1 cellular context compared by ENCODE assay signal in the genomic region with DNA sequence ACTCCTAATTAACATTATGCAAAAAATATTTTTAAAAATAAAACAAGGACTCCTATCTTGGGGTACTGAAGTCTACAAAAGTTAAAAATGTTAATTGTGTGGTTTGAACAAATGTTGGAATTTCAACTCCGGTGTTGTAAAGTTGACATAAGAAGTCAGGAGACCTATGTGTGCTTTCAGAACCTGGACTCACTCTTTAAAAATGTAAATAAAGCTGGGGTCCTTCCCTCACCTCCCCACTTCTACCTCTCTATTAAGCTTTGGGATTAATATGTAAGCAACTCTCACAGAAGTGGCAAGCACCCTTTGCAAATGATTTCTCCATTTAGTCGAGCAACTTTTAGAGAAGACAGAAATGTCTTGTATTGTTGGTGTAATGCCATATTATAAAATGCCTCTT.
A peak's percentile ranks its signal among the peaks of the same experiment; 100 is the strongest.
TF ChIP-seq lines count a peak whose summit lies in the region.

No MANE protein-coding gene starts in this region.

TF ChIP-seq in HepG2, 621 proteins besides CTCF, POLR2A, EP300 and RAD21 (continued from another document):
- no peak for TF ChIP-seq ZNF180 (CRISPR knock-in tag; IDR thresholded peaks at IDR 0.05; ENCODE audit: borderline replicate concordance, low read depth)
- no peak for TF ChIP-seq ZNF331 (CRISPR knock-in tag; IDR thresholded peaks at IDR 0.05)
- TF ChIP-seq NONO (IDR thresholded peaks at IDR 0.05), result no peak
- no peak for TF ChIP-seq NONO (CRISPR knock-in tag; conservative IDR thresholded peaks at IDR 0.05)
- TF ChIP-seq ZNF460 (CRISPR knock-in tag; IDR thresholded peaks at IDR 0.05; ENCODE audit: borderline replicate concordance), result no peak
- TF ChIP-seq TARDBP (CRISPR knock-in tag; IDR thresholded peaks at IDR 0.05), result no peak
- no peak for TF ChIP-seq TGIF2 (CRISPR knock-in tag; IDR thresholded peaks at IDR 0.05)
- TF ChIP-seq SRSF9 (IDR thresholded peaks at IDR 0.05; ENCODE audit: borderline replicate concordance, insufficient read depth, low read depth, low read length, poor library complexity, severe bottlenecking), result no peak
- TF ChIP-seq TAF1 (CRISPR knock-in tag; IDR thresholded peaks at IDR 0.05), result no peak
- TF ChIP-seq, protein P1, sequence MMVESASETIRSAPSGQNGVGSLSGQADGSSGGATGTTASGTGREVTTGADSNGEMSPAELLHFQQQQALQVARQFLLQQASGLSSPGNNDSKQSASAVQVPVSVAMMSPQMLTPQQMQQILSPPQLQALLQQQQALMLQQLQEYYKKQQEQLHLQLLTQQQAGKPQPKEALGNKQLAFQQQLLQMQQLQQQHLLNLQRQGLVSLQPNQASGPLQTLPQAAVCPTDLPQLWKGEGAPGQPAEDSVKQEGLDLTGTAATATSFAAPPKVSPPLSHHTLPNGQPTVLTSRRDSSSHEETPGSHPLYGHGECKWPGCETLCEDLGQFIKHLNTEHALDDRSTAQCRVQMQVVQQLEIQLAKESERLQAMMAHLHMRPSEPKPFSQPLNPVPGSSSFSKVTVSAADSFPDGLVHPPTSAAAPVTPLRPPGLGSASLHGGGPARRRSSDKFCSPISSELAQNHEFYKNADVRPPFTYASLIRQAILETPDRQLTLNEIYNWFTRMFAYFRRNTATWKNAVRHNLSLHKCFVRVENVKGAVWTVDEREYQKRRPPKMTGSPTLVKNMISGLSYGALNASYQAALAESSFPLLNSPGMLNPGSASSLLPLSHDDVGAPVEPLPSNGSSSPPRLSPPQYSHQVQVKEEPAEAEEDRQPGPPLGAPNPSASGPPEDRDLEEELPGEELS (CRISPR knock-in tag; IDR thresholded peaks at IDR 0.05), result no peak
- TF ChIP-seq ZNF343 (CRISPR knock-in tag; IDR thresholded peaks at IDR 0.05), result no peak
- TF ChIP-seq FOSL1 (CRISPR knock-in tag; IDR thresholded peaks at IDR 0.05; ENCODE audit: borderline replicate concordance), result peak; percentile 22; the same call in 1 of the 2 replicates
- no peak for TF ChIP-seq SP4 (CRISPR knock-in tag; IDR thresholded peaks at IDR 0.05)
- TF ChIP-seq ZKSCAN1 (IDR thresholded peaks at IDR 0.05; ENCODE audit: low read length), result no peak
- no peak for TF ChIP-seq FOXO1 (CRISPR knock-in tag; IDR thresholded peaks at IDR 0.05)
- TF ChIP-seq CREB1 (IDR thresholded peaks at IDR 0.05), result no peak
- TF ChIP-seq CREB1 (CRISPR knock-in tag; IDR thresholded peaks at IDR 0.05), result 0 out of 2 replicates have a peak, but pooled peaks have one; percentile 19
- 0 out of 2 replicates have a peak, but pooled peaks have one; percentile 38 for TF ChIP-seq POGZ (CRISPR knock-in tag; IDR thresholded peaks at IDR 0.05)
- TF ChIP-seq FOXP1 (IDR thresholded peaks at IDR 0.05), result no peak
- TF ChIP-seq FOXP1 (CRISPR knock-in tag; IDR thresholded peaks at IDR 0.05), result peak; percentile 43
- no peak for TF ChIP-seq RBM22 (optimal IDR thresholded peaks at IDR 0.05; ENCODE audit: low read length)
- TF ChIP-seq, protein P2, sequence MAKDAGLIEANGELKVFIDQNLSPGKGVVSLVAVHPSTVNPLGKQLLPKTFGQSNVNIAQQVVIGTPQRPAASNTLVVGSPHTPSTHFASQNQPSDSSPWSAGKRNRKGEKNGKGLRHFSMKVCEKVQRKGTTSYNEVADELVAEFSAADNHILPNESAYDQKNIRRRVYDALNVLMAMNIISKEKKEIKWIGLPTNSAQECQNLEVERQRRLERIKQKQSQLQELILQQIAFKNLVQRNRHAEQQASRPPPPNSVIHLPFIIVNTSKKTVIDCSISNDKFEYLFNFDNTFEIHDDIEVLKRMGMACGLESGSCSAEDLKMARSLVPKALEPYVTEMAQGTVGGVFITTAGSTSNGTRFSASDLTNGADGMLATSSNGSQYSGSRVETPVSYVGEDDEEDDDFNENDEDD (CRISPR knock-in tag; IDR thresholded peaks at IDR 0.05; ENCODE audit: borderline replicate concordance), result no peak
- TF ChIP-seq STAG1 (CRISPR knock-in tag; IDR thresholded peaks at IDR 0.05), result no peak
- TF ChIP-seq, protein P3, sequence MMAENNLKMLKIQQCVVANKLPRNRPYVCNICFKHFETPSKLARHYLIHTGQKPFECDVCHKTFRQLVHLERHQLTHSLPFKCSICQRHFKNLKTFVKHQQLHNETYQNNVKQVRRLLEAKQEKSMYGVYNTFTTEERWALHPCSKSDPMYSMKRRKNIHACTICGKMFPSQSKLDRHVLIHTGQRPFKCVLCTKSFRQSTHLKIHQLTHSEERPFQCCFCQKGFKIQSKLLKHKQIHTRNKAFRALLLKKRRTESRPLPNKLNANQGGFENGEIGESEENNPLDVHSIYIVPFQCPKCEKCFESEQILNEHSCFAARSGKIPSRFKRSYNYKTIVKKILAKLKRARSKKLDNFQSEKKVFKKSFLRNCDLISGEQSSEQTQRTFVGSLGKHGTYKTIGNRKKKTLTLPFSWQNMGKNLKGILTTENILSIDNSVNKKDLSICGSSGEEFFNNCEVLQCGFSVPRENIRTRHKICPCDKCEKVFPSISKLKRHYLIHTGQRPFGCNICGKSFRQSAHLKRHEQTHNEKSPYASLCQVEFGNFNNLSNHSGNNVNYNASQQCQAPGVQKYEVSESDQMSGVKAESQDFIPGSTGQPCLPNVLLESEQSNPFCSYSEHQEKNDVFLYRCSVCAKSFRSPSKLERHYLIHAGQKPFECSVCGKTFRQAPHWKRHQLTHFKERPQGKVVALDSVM (CRISPR knock-in tag; IDR thresholded peaks at IDR 0.05), result no peak
- TF ChIP-seq, protein P4, sequence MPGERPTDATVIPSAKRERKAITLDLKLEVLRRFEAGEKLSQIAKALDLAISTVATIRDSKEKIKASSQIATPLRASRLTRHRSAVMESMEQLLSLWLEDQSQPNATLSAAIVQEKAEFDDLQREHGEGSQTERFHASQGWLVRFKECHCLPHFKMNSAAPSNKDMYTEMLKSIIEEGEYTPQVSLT (CRISPR knock-in tag; IDR thresholded peaks at IDR 0.05; ENCODE audit: borderline replicate concordance, low read depth), result no peak
- TF ChIP-seq SUZ12 (IDR thresholded peaks at IDR 0.05; ENCODE audit: low read depth, low read length), result no peak
- no peak for TF ChIP-seq HMGA1 (CRISPR knock-in tag; conservative IDR thresholded peaks at IDR 0.05)
- TF ChIP-seq HES4 (CRISPR knock-in tag; IDR thresholded peaks at IDR 0.05; ENCODE audit: borderline replicate concordance), result no peak
- 0 out of 2 replicates have a peak, but pooled peaks have one; percentile 19 for TF ChIP-seq NCOA2 (CRISPR knock-in tag; IDR thresholded peaks at IDR 0.05)
- no peak for TF ChIP-seq RXRB (CRISPR knock-in tag; IDR thresholded peaks at IDR 0.05; ENCODE audit: borderline replicate concordance)
- no peak for TF ChIP-seq NAIF1 (CRISPR knock-in tag; IDR thresholded peaks at IDR 0.05; ENCODE audit: borderline replicate concordance)
- peak; percentile 44; the same call in 1 of the 2 replicates for TF ChIP-seq GATAD2A (CRISPR knock-in tag; IDR thresholded peaks at IDR 0.05)
- no peak for TF ChIP-seq JDP2 (CRISPR knock-in tag; IDR thresholded peaks at IDR 0.05; ENCODE audit: borderline replicate concordance)
- TF ChIP-seq, protein P5, sequence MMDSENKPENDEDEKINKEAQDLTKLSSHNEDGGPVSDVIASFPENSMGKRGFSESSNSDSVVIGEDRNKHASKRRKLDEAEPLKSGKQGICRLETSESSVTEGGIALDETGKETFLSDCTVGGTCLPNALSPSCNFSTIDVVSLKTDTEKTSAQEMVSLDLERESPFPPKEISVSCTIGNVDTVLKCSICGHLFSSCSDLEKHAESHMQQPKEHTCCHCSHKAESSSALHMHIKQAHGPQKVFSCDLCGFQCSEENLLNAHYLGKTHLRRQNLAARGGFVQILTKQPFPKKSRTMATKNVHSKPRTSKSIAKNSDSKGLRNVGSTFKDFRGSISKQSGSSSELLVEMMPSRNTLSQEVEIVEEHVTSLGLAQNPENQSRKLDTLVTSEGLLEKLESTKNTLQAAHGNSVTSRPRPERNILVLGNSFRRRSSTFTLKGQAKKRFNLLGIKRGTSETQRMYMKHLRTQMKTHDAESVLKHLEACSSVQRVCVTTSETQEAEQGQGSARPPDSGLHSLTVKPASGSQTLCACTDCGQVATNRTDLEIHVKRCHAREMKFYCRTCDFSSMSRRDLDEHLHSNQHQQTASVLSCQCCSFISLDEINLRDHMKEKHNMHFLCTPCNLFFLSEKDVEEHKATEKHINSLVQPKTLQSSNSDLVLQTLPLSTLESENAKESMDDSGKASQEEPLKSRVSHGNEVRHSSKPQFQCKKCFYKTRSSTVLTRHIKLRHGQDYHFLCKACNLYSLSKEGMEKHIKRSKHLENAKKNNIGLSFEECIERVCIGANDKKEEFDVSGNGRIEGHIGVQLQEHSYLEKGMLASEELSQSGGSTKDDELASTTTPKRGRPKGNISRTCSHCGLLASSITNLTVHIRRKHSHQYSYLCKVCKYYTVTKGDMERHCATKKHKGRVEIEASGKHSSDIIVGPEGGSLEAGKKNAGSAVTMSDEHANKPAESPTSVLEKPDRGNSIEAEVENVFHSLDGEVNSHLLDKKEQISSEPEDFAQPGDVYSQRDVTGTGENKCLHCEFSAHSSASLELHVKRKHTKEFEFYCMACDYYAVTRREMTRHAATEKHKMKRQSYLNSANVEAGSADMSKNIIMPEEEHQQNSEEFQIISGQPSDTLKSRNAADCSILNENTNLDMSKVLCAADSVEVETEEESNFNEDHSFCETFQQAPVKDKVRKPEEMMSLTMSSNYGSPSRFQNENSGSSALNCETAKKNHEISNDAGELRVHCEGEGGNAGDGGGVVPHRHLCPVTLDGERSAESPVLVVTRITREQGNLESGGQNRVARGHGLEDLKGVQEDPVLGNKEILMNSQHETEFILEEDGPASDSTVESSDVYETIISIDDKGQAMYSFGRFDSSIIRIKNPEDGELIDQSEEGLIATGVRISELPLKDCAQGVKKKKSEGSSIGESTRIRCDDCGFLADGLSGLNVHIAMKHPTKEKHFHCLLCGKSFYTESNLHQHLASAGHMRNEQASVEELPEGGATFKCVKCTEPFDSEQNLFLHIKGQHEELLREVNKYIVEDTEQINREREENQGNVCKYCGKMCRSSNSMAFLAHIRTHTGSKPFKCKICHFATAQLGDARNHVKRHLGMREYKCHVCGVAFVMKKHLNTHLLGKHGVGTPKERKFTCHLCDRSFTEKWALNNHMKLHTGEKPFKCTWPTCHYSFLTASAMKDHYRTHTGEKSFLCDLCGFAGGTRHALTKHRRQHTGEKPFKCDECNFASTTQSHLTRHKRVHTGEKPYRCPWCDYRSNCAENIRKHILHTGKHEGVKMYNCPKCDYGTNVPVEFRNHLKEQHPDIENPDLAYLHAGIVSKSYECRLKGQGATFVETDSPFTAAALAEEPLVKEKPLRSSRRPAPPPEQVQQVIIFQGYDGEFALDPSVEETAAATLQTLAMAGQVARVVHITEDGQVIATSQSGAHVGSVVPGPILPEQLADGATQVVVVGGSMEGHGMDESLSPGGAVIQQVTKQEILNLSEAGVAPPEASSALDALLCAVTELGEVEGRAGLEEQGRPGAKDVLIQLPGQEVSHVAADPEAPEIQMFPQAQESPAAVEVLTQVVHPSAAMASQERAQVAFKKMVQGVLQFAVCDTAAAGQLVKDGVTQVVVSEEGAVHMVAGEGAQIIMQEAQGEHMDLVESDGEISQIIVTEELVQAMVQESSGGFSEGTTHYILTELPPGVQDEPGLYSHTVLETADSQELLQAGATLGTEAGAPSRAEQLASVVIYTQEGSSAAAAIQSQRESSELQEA (CRISPR knock-in tag; IDR thresholded peaks at IDR 0.05; ENCODE audit: not compliant biosample characterization), result no peak
- TF ChIP-seq TCF7 (IDR thresholded peaks at IDR 0.05; ENCODE audit: low read depth), result no peak
- no peak for TF ChIP-seq ZNF326 (CRISPR knock-in tag; IDR thresholded peaks at IDR 0.05; ENCODE audit: borderline replicate concordance)
- TF ChIP-seq ZNF20 (CRISPR knock-in tag; IDR thresholded peaks at IDR 0.05), result no peak
- TF ChIP-seq, protein P6, sequence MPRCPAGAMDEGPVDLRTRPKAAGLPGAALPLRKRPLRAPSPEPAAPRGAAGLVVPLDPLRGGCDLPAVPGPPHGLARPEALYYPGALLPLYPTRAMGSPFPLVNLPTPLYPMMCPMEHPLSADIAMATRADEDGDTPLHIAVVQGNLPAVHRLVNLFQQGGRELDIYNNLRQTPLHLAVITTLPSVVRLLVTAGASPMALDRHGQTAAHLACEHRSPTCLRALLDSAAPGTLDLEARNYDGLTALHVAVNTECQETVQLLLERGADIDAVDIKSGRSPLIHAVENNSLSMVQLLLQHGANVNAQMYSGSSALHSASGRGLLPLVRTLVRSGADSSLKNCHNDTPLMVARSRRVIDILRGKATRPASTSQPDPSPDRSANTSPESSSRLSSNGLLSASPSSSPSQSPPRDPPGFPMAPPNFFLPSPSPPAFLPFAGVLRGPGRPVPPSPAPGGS (CRISPR knock-in tag; IDR thresholded peaks at IDR 0.05), result no peak
- TF ChIP-seq ZNF549 (CRISPR knock-in tag; IDR thresholded peaks at IDR 0.05), result no peak
- TF ChIP-seq ELF3 (CRISPR knock-in tag; IDR thresholded peaks at IDR 0.05), result 0 out of 2 replicates have a peak, but pooled peaks have one; percentile 19
